ENCODE assay signal across 15 cellular contexts in genomic region chr6:157966990-157967389, GRCh38. TPM values are rescaled to one million over a fixed set of nuclear protein-coding genes. Genes with fewer than 3 reads are reported as not detected.
DNase-seq lines count a peak whose midpoint lies in the region; ATAC-seq, FAIRE-seq and TF ChIP-seq lines count a peak whose summit lies in the region.
"Had no signal": no experiment of that assay in that cellular context is flagged by ENCODE, and none has a peak within 500 bp of the region (broad histone marks: within the 10 kb centered on the region; RNA-seq: fewer than 3 reads in every experiment).

No MANE protein-coding gene starts in this region.

- H2AK5ac ChIP-seq in H1 (ENCODE audit: low read depth, low read length) = no peak overlapping the region

- no peak overlapping the region for H3K27ac ChIP-seq in H1 (ENCODE audit: low read depth, low read length)
- H3K27ac ChIP-seq in sigmoid colon = no peak overlapping the region
- H3K27ac ChIP-seq: gastrocnemius medialis had no signal

- H3K23ac ChIP-seq in H1 (ENCODE audit: insufficient read length) = no peak overlapping the region

- H3K27me3 ChIP-seq in H1 (replicated peaks in 1 of 4; ENCODE audit: control insufficient read depth in 3 of 4, extremely low read depth in 1 of 4, insufficient read depth in 3 of 4, low read length in 3 of 4) (no peaks in the 10 kb centered on the region), sigmoid colon (no peaks in the 10 kb centered on the region)
- H3K27me3 ChIP-seq: gastrocnemius medialis had no signal

- H3K4me1 ChIP-seq in H1 (replicated peaks in 1 of 4; ENCODE audit: control insufficient read depth in 3 of 4, insufficient read depth in 4 of 4, low read length in 3 of 4) (peaks cover 2 to 7% (median 6%) of the 10 kb centered on the region in 4 experiments; a peak in 4 of 7 replicates), sigmoid colon (no peaks in the 10 kb centered on the region)
- H3K4me1 ChIP-seq: gastrocnemius medialis had no signal

- no peak overlapping the region for H3K9ac ChIP-seq in H1 (replicated peaks in 1 of 4; ENCODE audit: extremely low read depth in 1 of 4, low read depth in 3 of 4, low read length in 3 of 4)

- TF ChIP-seq EP300 in H1 (IDR thresholded peaks at IDR 0.05; ENCODE audit: borderline replicate concordance in 1 of 2, low read depth in 2 of 2, low read length in 2 of 2) = no peak
- TF ChIP-seq EP300 in sigmoid colon (IDR thresholded peaks at IDR 0.05) = no peak

- DNase-seq in HT-29 (ENCODE audit: low spot score) (peak; percentile 53), NCI-H2107 (lab: John Stamatoyannopoulos, UW) (peak; percentile 25), H1 (ENCODE audit: low read depth in 1 of 2, low spot score in 2 of 2) (no peak), sigmoid colon (peak; percentile 4), germinal center (ENCODE audit: low spot score) (no peak)
- DNase-seq: activated CD4-positive, alpha-beta T cell treated with anti-CD3 and anti-CD28 coated beads, Interleukin-2, amount 50 U/mL, for 1 hour; activated naive CD8-positive, alpha-beta T cell treated with anti-CD3 and anti-CD28 coated beads, Interleukin-2, amount 50 U/mL, for 24 hours; activated T-cell treated with anti-CD3 and anti-CD28 coated beads, Interleukin-2, amount 50 U/mL, for 72 hours; gastrocnemius medialis; NCI-H1694 treated with DMSO at 0.1 percent for 48 hours; nucleus accumbens; SIG-M5; stimulated activated naive CD4-positive, alpha-beta T cell treated with Interleukin-2 at 50 U/mL for 16 hours had no signal

- H3K4ac ChIP-seq in H1 (replicated peaks; ENCODE audit: insufficient read length, low read depth, low read length) = no peak overlapping the region

- POLR2A ChIA-PET in H1 (lab: Charles Lee; ENCODE audit: partially characterized antibody) = interaction anchor here (0.6 to 1.5 kb wide), 2 partner anchors 10 to 22 kb away, joined by 3 to 5 read pairs; no protein-coding TSS in a partner anchor

- no peak for TF ChIP-seq RAD21 in H1 (IDR thresholded peaks at IDR 0.05 in 1 of 2, conservative IDR thresholded peaks at IDR 0.05 in 1 of 2; ENCODE audit: low read depth in 2 of 2, low read length in 2 of 2)

- no peak overlapping the region for H2BK120ac ChIP-seq in H1 (replicated peaks; ENCODE audit: low read depth, low read length)

- H4K91ac ChIP-seq in H1 (replicated peaks; ENCODE audit: insufficient read length, low read length) = no peak overlapping the region

- intact Hi-C loops in sigmoid colon (cut with DNase I) = no loop called here

- H3K9me3 ChIP-seq in H1 (ENCODE audit: insufficient read depth in 2 of 2, low read depth in 1 of 2, low read length in 1 of 2) (no peaks in the 10 kb centered on the region), sigmoid colon (no peaks in the 10 kb centered on the region)
- H3K9me3 ChIP-seq: gastrocnemius medialis had no signal

- no peak overlapping the region for H3K56ac ChIP-seq in H1 (replicated peaks; ENCODE audit: insufficient read length, low read depth, low read length)

- no peak overlapping the region for H3K4me2 ChIP-seq in H1 (ENCODE audit: insufficient read depth in 1 of 2, low read depth in 2 of 2, low read length in 2 of 2)

- no peaks in the 10 kb centered on the region for H3K79me2 ChIP-seq in H1 (ENCODE audit: control insufficient read depth in 1 of 2, insufficient read depth in 2 of 2, low read length in 2 of 2)

- H4K8ac ChIP-seq in H1 (ENCODE audit: extremely low read depth, insufficient read depth, low read length) = no peak overlapping the region; the same call in 1 of the 2 replicates

- no peak overlapping the region for H4K5ac ChIP-seq in H1 (ENCODE audit: insufficient read length, low read depth, low read length)

- TF ChIP-seq CTCF in H1 (IDR thresholded peaks at IDR 0.05; ENCODE audit: control extremely low read depth in 1 of 3, insufficient read depth in 1 of 3, low read depth in 1 of 3, low read length in 3 of 3) (no peak), sigmoid colon (IDR thresholded peaks at IDR 0.05) (no peak)

- H2AFZ ChIP-seq in H1 (ENCODE audit: low read length) = no peak overlapping the region

- H2BK15ac ChIP-seq in H1 (ENCODE audit: low read length) = no peak overlapping the region

- no peak for ATAC-seq in HG03025 (IDR thresholded peaks at IDR 0.05; ENCODE audit: low FRiP score, unreplicated experiment)
- ATAC-seq in activated CD4-positive, CD25-positive, alpha-beta regulatory T cell treated with anti-CD3 and anti-CD28 coated beads, Interleukin-2, amount 50 U/mL, for 24 hours = no peak
- ATAC-seq: activated naive CD8-positive, alpha-beta T cell treated with anti-CD3 and anti-CD28 coated beads, Interleukin-2, amount 50 U/mL, for 24 hours; activated T-cell treated with anti-CD3 and anti-CD28 coated beads, Interleukin-2, amount 50 U/mL, for 72 hours; gastrocnemius medialis had no signal

- WGBS in H1 (ENCODE audit: extremely low coverage in 1 of 2, insufficient coverage in 1 of 2, insufficient read length in 1 of 2, insufficient replicate concordance in 2 of 2, low coverage in 1 of 2, low lambda C conversion rate in 2 of 2, missing lambda C conversion rate in 1 of 2), 2 experiments = 75% methylated on average over 5 of the region's 5 CpGs; no CpG with 5 or more reads in 1 of the 2 experiments
- WGBS in sigmoid colon, 2 donors = 11 to 48% methylated on average over 5 of the region's 5 CpGs

- H2BK12ac ChIP-seq in H1 (ENCODE audit: low read depth, low read length) = no peak overlapping the region

- no peaks in the 10 kb centered on the region for H3K23me2 ChIP-seq in H1 (ENCODE audit: low read depth, low read length)

- H3K14ac ChIP-seq in H1 (ENCODE audit: insufficient read length) = no peak overlapping the region

- H3K18ac ChIP-seq in H1 (ENCODE audit: extremely low read depth, low read length) = no peak overlapping the region

- CTCF ChIA-PET in H1 (lab: Charles Lee; ENCODE audit: partially characterized antibody) = interaction anchor here (0.9 to 2.2 kb wide), 5 partner anchors 8 to 105 kb away, joined by 3 to 8 read pairs (median 4); no protein-coding TSS in a partner anchor

- no peaks in the 10 kb centered on the region for H3K79me1 ChIP-seq in H1 (ENCODE audit: low read depth, low read length)

- no peak overlapping the region for H2BK20ac ChIP-seq in H1 (ENCODE audit: low read length)

- no peak for FAIRE-seq in H1 (lab: Jason Lieb, UNC)

- no peak overlapping the region for H3K4me3 ChIP-seq in H1 (ENCODE audit: extremely low read depth in 1 of 4, insufficient read depth in 2 of 4, low read depth in 3 of 4, low read length in 4 of 4)
- H3K4me3 ChIP-seq in sigmoid colon = no peak overlapping the region
- H3K4me3 ChIP-seq: gastrocnemius medialis had no signal

- TF ChIP-seq POLR2A in H1 (IDR thresholded peaks at IDR 0.05; ENCODE audit: control extremely low read depth in 1 of 2, low read depth in 2 of 2, low read length in 2 of 2) = no peak
- TF ChIP-seq POLR2A in sigmoid colon (IDR thresholded peaks at IDR 0.05) = no peak

- no peaks in the 10 kb centered on the region for H4K20me1 ChIP-seq in H1 (replicated peaks in 1 of 2; ENCODE audit: control insufficient read depth in 1 of 2, insufficient read depth in 2 of 2, low read length in 2 of 2)

- H3K36me3 ChIP-seq in H1 (ENCODE audit: control insufficient read depth in 2 of 4, insufficient read depth in 4 of 4, low read length in 3 of 4) = no peaks in the 10 kb centered on the region
- no peaks in the 10 kb centered on the region for H3K36me3 ChIP-seq in sigmoid colon
- H3K36me3 ChIP-seq: gastrocnemius medialis had no signal

- no peak overlapping the region; the same call in 1 of the 2 replicates for H2BK5ac ChIP-seq in H1 (ENCODE audit: low read depth, low read length)

TF ChIP-seq in H1, 55 proteins besides CTCF, POLR2A, EP300 and RAD21:
- no peak for TF ChIP-seq TEAD4 (IDR thresholded peaks at IDR 0.05; ENCODE audit: low read depth, low read length)
- 0 out of 2 replicates have a peak, but pooled peaks have one; percentile 56 for TF ChIP-seq TCF12 (IDR thresholded peaks at IDR 0.05; ENCODE audit: low read depth, low read length)
- TF ChIP-seq CBX8 (IDR thresholded peaks at IDR 0.05; ENCODE audit: borderline replicate concordance, low read depth, low read length) = no peak

RNA-seq across cellular contexts. Expression of gene SYNJ2, which starts 14.7 kb away (rescaled TPM):
- total RNA-seq in HT-29 (2014; rRNA removed; shearing (Covaris generic)) = 26.9 and 27.5 TPM in 2 replicates
- 13.5 and 13.9 TPM in 2 replicates for total RNA-seq in H1 (2021; fragmentation: NEBNext Ultra II Directional; extraction: Animal tissue kit (Norgen Biotek cat#: 25700))
- polyA plus RNA-seq in H1 (2011; rRNA removed) (3.7 TPM in 2 replicates), sigmoid colon (10 to 100 TPM in 2 of 3 donors, 1 to 10 TPM in 1; 9.6 to 13.4 (median 12.9) TPM)
- polyA plus RNA-seq in H1 (2011; cell fraction: cytosol; rRNA removed) = 3.4 TPM
- 8.0 TPM for polyA plus RNA-seq in H1 (2011; cell fraction: nucleus; rRNA removed)
- polyA plus RNA-seq in H1 (2012, experiment 1 of 2) = 4.8 to 6.4 TPM (median 5.5 TPM) in 4 replicates
- polyA plus RNA-seq in H1 (2012, experiment 2 of 2) = 2.3 TPM
- polyA plus RNA-seq in H1 (2013, experiment 1 of 2) = 6.1 TPM
- polyA plus RNA-seq in H1 (2013, experiment 2 of 2) = 5.8 TPM
- 8.9 and 9.5 TPM in 2 replicates for polyA minus RNA-seq in H1 (2011; rRNA and poly(A)+ RNA removed)
- 5.3 TPM for polyA minus RNA-seq in H1 (2011; cell fraction: cytosol; rRNA and poly(A)+ RNA removed)
- 6.2 TPM for polyA minus RNA-seq in H1 (2011; cell fraction: nucleus; rRNA and poly(A)+ RNA removed)
- 10 to 100 TPM in 3 of 4 donors, 1 to 10 TPM in 1; 8.7 to 22.9 (median 12.3) TPM for total RNA-seq in sigmoid colon

Comparison
In these comparisons a context has a peak if more than half of its experiments do, and no peak if none do; other contexts are left out.
1. DNase-seq: peak in HT-29 (single experiment), NCI-H2107 (single experiment) and sigmoid colon (single experiment); none in H1 (0 of 2) and germinal center (single experiment).